9 cellular contexts compared by ENCODE assay signal in genomic region chr19:8161135-8161646, GRCh38. TPM values are rescaled to one million over a fixed set of nuclear protein-coding genes. Genes with fewer than 3 reads are reported as not detected.
DNase-seq lines count a peak whose midpoint lies in the region; ATAC-seq and TF ChIP-seq lines count a peak whose summit lies in the region.
"Had no signal": no experiment of that assay in that cellular context is flagged by ENCODE, and none has a peak within 500 bp of the region (broad histone marks: within the 10 kb centered on the region; RNA-seq: fewer than 3 reads in every experiment).

No MANE protein-coding gene starts in this region.

- DNase-seq in NCI-H2081 (lab: John Stamatoyannopoulos, UW) (peak; percentile 21 to 53), NCI-H2081 treated with DMSO at 0.1 percent for 48 hours (lab: John Stamatoyannopoulos, UW) (no peak), SJCRH30 (peak; percentile 26 to 54), medulla oblongata (ENCODE audit: extremely low spot score) (peak; percentile 12), tibial artery (no peak)
- DNase-seq: activated gamma-delta T cell treated with Interleukin-2 at 50 U/mL for 16 hours had no signal

- H3K4me1 ChIP-seq in HUES6 (ENCODE audit: control insufficient read depth, insufficient read depth, low read length), result peaks cover 11% of the 10 kb centered on the region
- 0 out of 2 replicates have a peak, but pooled peaks cover 3% of the 10 kb centered on the region for H3K4me1 ChIP-seq in SJCRH30
- no peaks in the 10 kb centered on the region for H3K4me1 ChIP-seq in tibial artery

- intact Hi-C loops in tibial artery (cut with DNase I; ENCODE audit: low total_unique reads), result no loop called here

- ATAC-seq in GM18909 (IDR thresholded peaks at IDR 0.05; ENCODE audit: poor library complexity, unreplicated experiment) (no peak), GM19351 (IDR thresholded peaks at IDR 0.05; ENCODE audit: unreplicated experiment) (no peak)

- peak overlapping the region; percentile 58 for H3K9ac ChIP-seq in HUES6 (ENCODE audit: low read length)

- H3K4me3 ChIP-seq in HUES6 (ENCODE audit: low read depth, low read length), result no peak overlapping the region
- no peak overlapping the region for H3K4me3 ChIP-seq in SJCRH30
- H3K4me3 ChIP-seq in tibial artery, result no peak overlapping the region

- no peaks in the 10 kb centered on the region for H3K9me3 ChIP-seq in HUES6 (ENCODE audit: control insufficient read depth, insufficient read depth, low read depth, low read length)
- H3K9me3 ChIP-seq in SJCRH30 (replicated peaks), result no peaks in the 10 kb centered on the region
- H3K9me3 ChIP-seq in tibial artery, result no peaks in the 10 kb centered on the region

- H3K27me3 ChIP-seq in HUES6 (ENCODE audit: control insufficient read depth, insufficient read depth, low read length) (no peaks in the 10 kb centered on the region), SJCRH30 (no peaks in the 10 kb centered on the region), tibial artery (peaks cover 0 to 5% of the 10 kb centered on the region in 2 donors)

- no peaks in the 10 kb centered on the region for H3K36me3 ChIP-seq in HUES6 (ENCODE audit: control insufficient read depth, insufficient read depth, low read length)
- no peaks in the 10 kb centered on the region for H3K36me3 ChIP-seq in SJCRH30
- no peaks in the 10 kb centered on the region for H3K36me3 ChIP-seq in tibial artery

- peak overlapping the region; percentile 61; the same call in 1 of the 2 replicates for H3K27ac ChIP-seq in HUES6 (ENCODE audit: low read depth, low read length)
- H3K27ac ChIP-seq in SJCRH30, result no peak overlapping the region
- H3K27ac ChIP-seq in tibial artery, result no peak overlapping the region

- no peak for TF ChIP-seq CTCF in tibial artery (IDR thresholded peaks at IDR 0.05)

RNA-seq across cellular contexts. Expression of gene FBN3, which starts 11.8 kb away (rescaled TPM):
- total RNA-seq in SJCRH30 (2014; rRNA removed; shearing (Covaris generic)), result 0.02 TPM in 1 of 2 replicates, not detected in the other

RNA-seq across cellular contexts. Expression of gene CERS4, which starts 48.0 kb away (rescaled TPM):
- 9.3 and 9.9 TPM in 2 replicates for total RNA-seq in SJCRH30 (2014; rRNA removed; shearing (Covaris generic))

Comparison
In these comparisons a context has a peak if more than half of its experiments do, and no peak if none do; other contexts are left out.
1. DNase-seq: peak in NCI-H2081 (2 of 2), SJCRH30 (2 of 2) and medulla oblongata (single experiment); none in NCI-H2081 treated with DMSO at 0.1 percent for 48 hours (single experiment) and tibial artery (0 of 2).